20 cellular contexts compared by ENCODE assay signal in genomic region chr16:19304670-19305240, GRCh38. TPM values are rescaled to one million over a fixed set of nuclear protein-coding genes. Genes with fewer than 3 reads are reported as not detected.
DNase-seq lines count a peak whose midpoint lies in the region; ATAC-seq and TF ChIP-seq lines count a peak whose summit lies in the region.
"Had no signal": no experiment of that assay in that cellular context is flagged by ENCODE, and none has a peak within 500 bp of the region (broad histone marks: within the 10 kb centered on the region; RNA-seq: fewer than 3 reads in every experiment).

No MANE protein-coding gene starts in this region.

- H3K27ac ChIP-seq in HEK293 (ENCODE audit: extremely low read depth, low read depth, low read length) (no peak overlapping the region), RWPE2 (ENCODE audit: poor library complexity, severe bottlenecking) (no peak overlapping the region)
- H3K27ac ChIP-seq: sigmoid colon had no signal

- H3K27ac Mint-ChIP-seq in CD14-positive monocyte: peak overlapping the region in 4 of 7 donors; percentile 17 to 41 (median 25)
- H3K27ac Mint-ChIP-seq: activated naive CD8-positive, alpha-beta T cell treated with anti-CD3 and anti-CD28 coated beads, Interleukin-2, amount 10 ng/mL, durations not matched to agents 7 days and 5 days had no signal

- peaks cover 3 to 8% (median 5%) of the 10 kb centered on the region in 3 donors for H3K27me3 Mint-ChIP-seq in CD14-positive monocyte (ENCODE audit: low read depth in 3 of 3)

- POLR2A ChIA-PET in HEK293 (lab: Yijun Ruan, JAX): no interaction called here

- TF ChIP-seq CTCF in CD14-positive monocyte (IDR thresholded peaks at IDR 0.05): no peak
- no peak for TF ChIP-seq CTCF in HEK293 (tag by site-specific recombination; IDR thresholded peaks at IDR 0.05)
- no peak for TF ChIP-seq CTCF in RWPE2 (IDR thresholded peaks at IDR 0.05; ENCODE audit: poor library complexity, severe bottlenecking)

- H3K4me1 Mint-ChIP-seq in CD14-positive monocyte: peaks cover 13% of the 10 kb centered on the region
- H3K4me1 Mint-ChIP-seq: activated naive CD8-positive, alpha-beta T cell treated with anti-CD3 and anti-CD28 coated beads, Interleukin-2, amount 10 ng/mL, durations not matched to agents 7 days and 5 days had no signal

- H3K36me3 ChIP-seq in HEK293 (ENCODE audit: control insufficient read depth in 2 of 2, insufficient read depth in 1 of 2, low read length in 2 of 2) (no peaks in the 10 kb centered on the region), RWPE2 (ENCODE audit: low read depth) (no peaks in the 10 kb centered on the region)
- H3K36me3 ChIP-seq: sigmoid colon had no signal

- intact Hi-C loops in CD14-positive monocyte (cut with micrococcal nuclease): no loop called here

- H3K4me3 Mint-ChIP-seq in CD14-positive monocyte: no peak overlapping the region
- H3K4me3 Mint-ChIP-seq: activated naive CD8-positive, alpha-beta T cell treated with anti-CD3 and anti-CD28 coated beads, Interleukin-2, amount 10 ng/mL, durations not matched to agents 7 days and 5 days had no signal

- H3K9me3 Mint-ChIP-seq in CD14-positive monocyte: no peaks in the 10 kb centered on the region
- H3K9me3 Mint-ChIP-seq: activated naive CD8-positive, alpha-beta T cell treated with anti-CD3 and anti-CD28 coated beads, Interleukin-2, amount 10 ng/mL, durations not matched to agents 7 days and 5 days had no signal

- H3K4me3 ChIP-seq in HEK293 (ENCODE audit: low read depth, low read length) (no peak overlapping the region), RWPE2 (ENCODE audit: severe bottlenecking) (no peak overlapping the region)
- H3K4me3 ChIP-seq: sigmoid colon had no signal

- no peaks in the 10 kb centered on the region for H3K27me3 ChIP-seq in RWPE2 (ENCODE audit: insufficient read depth, poor library complexity, severe bottlenecking)
- H3K27me3 ChIP-seq: sigmoid colon had no signal

- DNase-seq in CD14-positive monocyte (ENCODE audit: low spot score) (no peak), RWPE2 (ENCODE audit: low spot score) (no peak), islet precursor cell (peak; percentile 83)
- DNase-seq in activated T-cell treated with anti-CD3 and anti-CD28 coated beads, Interleukin-2, amount 50 U/mL, for 1 hour: no peak
- DNase-seq in activated CD4-positive, alpha-beta T cell treated with anti-CD3 and anti-CD28 coated beads for 1 hour: no peak
- DNase-seq: activated naive CD8-positive, alpha-beta T cell treated with anti-CD3 and anti-CD28 coated beads, Interleukin-2, amount 10 ng/mL, durations not matched to agents 7 days and 5 days; effector CD4-positive, alpha-beta T cell; midbrain; NCI-H1092 treated with DMSO at 0.1 percent for 48 hours; NCI-H82; occipital lobe; Right ventricle myocardium superior; sigmoid colon; stimulated activated CD4-positive, alpha-beta T cell treated with anti-CD3 and anti-CD28 coated beads, Interleukin-1b, Interleukin-23, amount 100 ng/mL, for 48 hours; T1000 had no signal

- CTCF ChIA-PET in HEK293 (lab: Yijun Ruan, JAX): interaction anchor here (0.7 kb wide), 1 partner anchor 128 kb away, joined by 4 read pairs; no protein-coding TSS in a partner anchor

- ATAC-seq in RWPE2 (ENCODE audit: low read depth) (peak; percentile 50), HG03432 (IDR thresholded peaks at IDR 0.05; ENCODE audit: unreplicated experiment) (no peak), HG03139 (IDR thresholded peaks at IDR 0.05; ENCODE audit: unreplicated experiment) (no peak)

- no peaks in the 10 kb centered on the region for H3K36me3 Mint-ChIP-seq in CD14-positive monocyte
- H3K36me3 Mint-ChIP-seq: activated naive CD8-positive, alpha-beta T cell treated with anti-CD3 and anti-CD28 coated beads, Interleukin-2, amount 10 ng/mL, durations not matched to agents 7 days and 5 days had no signal

- H3K9me3 ChIP-seq in HEK293 (ENCODE audit: control insufficient read depth, insufficient read depth, low read depth, low read length): no peaks in the 10 kb centered on the region
- H3K9me3 ChIP-seq in RWPE2 (ENCODE audit: severe bottlenecking): no peaks in the 10 kb centered on the region
- H3K9me3 ChIP-seq: sigmoid colon had no signal

- H3K4me1 ChIP-seq in HEK293 (ENCODE audit: control insufficient read depth, insufficient read depth, low read length) (no peaks in the 10 kb centered on the region), RWPE2 (ENCODE audit: insufficient read depth, poor library complexity, severe bottlenecking) (no peaks in the 10 kb centered on the region)
- H3K4me1 ChIP-seq: sigmoid colon had no signal

TF ChIP-seq in HEK293, 187 proteins besides CTCF, POLR2A, EP300 and RAD21:
- TF ChIP-seq ZNF18 (tag by site-specific recombination; IDR thresholded peaks at IDR 0.05) (no peak), ZBTB6 (tag by site-specific recombination; IDR thresholded peaks at IDR 0.05) (no peak), ZBTB17 (tag by site-specific recombination; IDR thresholded peaks at IDR 0.05) (peak; percentile 66)
TF ChIP-seq in HEK293: peak in this region for 1.

RNA-seq across cellular contexts. Expression of gene CLEC19A, which starts 19.2 kb away (rescaled TPM):
- not detected for polyA plus RNA-seq in CD14-positive monocyte
- polyA plus RNA-seq: fibroblast of lung, keratinocyte, sigmoid colon had no signal
